In the genomic region with DNA sequence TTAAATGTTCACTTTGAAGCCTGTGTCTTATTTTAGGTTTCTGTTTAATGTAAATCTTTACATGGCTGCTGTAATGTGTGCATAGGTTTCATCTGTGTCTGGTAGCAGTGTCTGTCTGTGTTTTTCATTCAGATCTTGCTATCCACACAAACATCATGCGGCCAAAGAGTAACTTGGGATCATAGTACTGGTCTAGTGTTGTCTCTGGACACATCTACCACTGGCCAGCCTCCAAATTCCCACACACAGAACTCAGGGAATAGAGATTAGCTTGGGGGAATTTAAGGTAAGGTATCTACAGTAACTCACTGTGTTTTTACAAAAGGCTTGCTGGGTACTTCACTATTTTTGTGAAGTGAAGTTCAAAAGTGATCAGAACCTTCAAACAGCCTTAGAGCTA, we compare ENCODE assay signal across 18 cellular contexts. TPM values are rescaled to one million over a fixed set of nuclear protein-coding genes. Genes with fewer than 3 reads are reported as not detected.
DNase-seq lines count a peak whose midpoint lies in the region; ATAC-seq, FAIRE-seq and TF ChIP-seq lines count a peak whose summit lies in the region.
"Had no signal": no experiment of that assay in that cellular context is flagged by ENCODE, and none has a peak within 500 bp of the region (broad histone marks: within the 10 kb centered on the region; RNA-seq: fewer than 3 reads in every experiment).

No MANE protein-coding gene starts in this region.

- peaks cover 54% of the 10 kb centered on the region for H3K36me3 Mint-ChIP-seq in osteocyte (ENCODE audit: unreplicated experiment)

- no peaks in the 10 kb centered on the region for H3K4me1 ChIP-seq in Panc1 (ENCODE audit: control insufficient read depth, insufficient read depth, low read length)
- no peaks in the 10 kb centered on the region for H3K4me1 ChIP-seq in H1 (replicated peaks in 1 of 4; ENCODE audit: control insufficient read depth in 3 of 4, insufficient read depth in 4 of 4, low read length in 3 of 4)
- H3K4me1 ChIP-seq: SJSA1 had no signal

- peak; percentile 43 for FAIRE-seq in GM12891 (lab: Jason Lieb, UNC)
- FAIRE-seq in H1 (lab: Jason Lieb, UNC): peak; percentile 13

- no peak overlapping the region for H3K9ac ChIP-seq in H1 (replicated peaks in 1 of 4; ENCODE audit: extremely low read depth in 1 of 4, low read depth in 3 of 4, low read length in 3 of 4)

- no peak overlapping the region for H3K4me3 Mint-ChIP-seq in osteocyte (ENCODE audit: unreplicated experiment)
- H3K4me3 Mint-ChIP-seq: CD4-positive, CD25-positive, alpha-beta regulatory T cell had no signal

- no peaks in the 10 kb centered on the region for H3K9me3 ChIP-seq in Panc1 (ENCODE audit: control insufficient read depth, insufficient read depth, low read depth, low read length)
- no peaks in the 10 kb centered on the region for H3K9me3 ChIP-seq in H1 (ENCODE audit: insufficient read depth in 2 of 2, low read depth in 1 of 2, low read length in 1 of 2)
- H3K9me3 ChIP-seq: SJSA1 had no signal

- no peak for DNase-seq in GM12891 (ENCODE audit: insufficient read length, low spot score)
- no peak for DNase-seq in Panc1 (ENCODE audit: low read depth, low spot score)
- no peak for DNase-seq in H1 (ENCODE audit: low read depth in 1 of 2, low spot score in 2 of 2)
- no peak for DNase-seq in osteocyte (ENCODE audit: extremely low spot score, unreplicated experiment)
- DNase-seq in NCI-H345 treated with DMSO at 0.1 percent for 48 hours (lab: John Stamatoyannopoulos, UW; ENCODE audit: unreplicated experiment): no peak
- no peak for DNase-seq in MV-4-11 (lab: John Stamatoyannopoulos, UW)
- DNase-seq: CD4-positive, CD25-positive, alpha-beta regulatory T cell; DMS79; GOT3; NCI-H1105; NCI-H2029 treated with DMSO at 0.1 percent for 48 hours; NCI-H226; NCI-H524; NCI-H774; NK-92 treated with Interleukin-12 subunit alpha and Interleukin-12 subunit beta, amount 100 ng/mL, for 24 hours had no signal

- no peak overlapping the region for H3K56ac ChIP-seq in H1 (replicated peaks; ENCODE audit: insufficient read length, low read depth, low read length)

- POLR2A ChIA-PET in Panc1 (lab: Charles Lee): no interaction called here
- POLR2A ChIA-PET in H1 (lab: Charles Lee; ENCODE audit: partially characterized antibody): interaction anchor here (2.2 kb wide), 1 partner anchor 32 kb away, joined by 4 read pairs; the partner anchor contains the start of gene ZNF143

- H3K23me2 ChIP-seq in H1 (ENCODE audit: low read depth, low read length): no peaks in the 10 kb centered on the region; the same call in 1 of the 2 replicates

- BruUV-seq in Panc1 (replicated peaks; lab: Mats Ljungman, UMichigan): no TSS peak

- H3K27me3 ChIP-seq in Panc1 (ENCODE audit: control insufficient read depth, insufficient read depth, low read length) (no peaks in the 10 kb centered on the region), H1 (replicated peaks in 1 of 4; ENCODE audit: control insufficient read depth in 3 of 4, extremely low read depth in 1 of 4, insufficient read depth in 3 of 4, low read length in 3 of 4) (no peaks in the 10 kb centered on the region)
- H3K27me3 ChIP-seq: SJSA1 had no signal

- no peak overlapping the region for H4K5ac ChIP-seq in H1 (ENCODE audit: insufficient read length, low read depth, low read length)

- no peak overlapping the region for H3K4ac ChIP-seq in H1 (replicated peaks; ENCODE audit: insufficient read length, low read depth, low read length)

- H3K14ac ChIP-seq in H1 (ENCODE audit: insufficient read length): no peak overlapping the region

- CTCF ChIA-PET in Panc1 (lab: Charles Lee) (no interaction called here), H1 (lab: Charles Lee; ENCODE audit: partially characterized antibody) (interaction anchor here (1.6 kb wide), 1 partner anchor 78 kb away, joined by 4 read pairs; no protein-coding TSS in a partner anchor)

- no peaks in the 10 kb centered on the region for H3K4me1 Mint-ChIP-seq in osteocyte (ENCODE audit: unreplicated experiment)
- H3K4me1 Mint-ChIP-seq: CD4-positive, CD25-positive, alpha-beta regulatory T cell had no signal

- no peak overlapping the region for H4K8ac ChIP-seq in H1 (ENCODE audit: extremely low read depth, insufficient read depth, low read length)

- H3K9me3 Mint-ChIP-seq in osteocyte (ENCODE audit: unreplicated experiment): no peaks in the 10 kb centered on the region
- H3K9me3 Mint-ChIP-seq: CD4-positive, CD25-positive, alpha-beta regulatory T cell had no signal

- no peaks in the 10 kb centered on the region for H3K79me1 ChIP-seq in H1 (ENCODE audit: low read depth, low read length)

- H2AK5ac ChIP-seq in H1 (ENCODE audit: low read depth, low read length): no peak overlapping the region

- H2BK5ac ChIP-seq in H1 (ENCODE audit: low read depth, low read length): no peak overlapping the region

- intact Hi-C loops in Panc1 (cut with micrococcal nuclease; ENCODE audit: unreplicated experiment): no loop called here

- no peak overlapping the region for H2AFZ ChIP-seq in H1 (ENCODE audit: low read length)

- no peaks in the 10 kb centered on the region for H3K79me2 ChIP-seq in H1 (ENCODE audit: control insufficient read depth in 1 of 2, insufficient read depth in 2 of 2, low read length in 2 of 2)

- WGBS in H1 (ENCODE audit: extremely low coverage in 1 of 2, insufficient coverage in 1 of 2, insufficient read length in 1 of 2, insufficient replicate concordance in 2 of 2, low coverage in 1 of 2, low lambda C conversion rate in 2 of 2, missing lambda C conversion rate in 1 of 2), 2 experiments: 96% methylated on average over 1 of the region's 1 CpG; no CpG with 5 or more reads in 1 of the 2 experiments

- no peak overlapping the region for H3K18ac ChIP-seq in H1 (ENCODE audit: extremely low read depth, low read length)

- H3K23ac ChIP-seq in H1 (ENCODE audit: insufficient read length): no peak overlapping the region

- in situ Hi-C loops in Panc1 (cut with HindIII; ENCODE audit: low pct_unique_long_range_greater_than_20kb, low sequenced_read_pairs): no loop called here

- H2BK15ac ChIP-seq in H1 (ENCODE audit: low read length): no peak overlapping the region

- peaks cover 0 to 3% of the 10 kb centered on the region in 2 experiments for H4K20me1 ChIP-seq in H1 (replicated peaks in 1 of 2; ENCODE audit: control insufficient read depth in 1 of 2, insufficient read depth in 2 of 2, low read length in 2 of 2)

- H2BK12ac ChIP-seq in H1 (ENCODE audit: low read depth, low read length): no peak overlapping the region

- H3K4me3 ChIP-seq in Panc1 (ENCODE audit: low read depth in 2 of 2, low read length in 2 of 2): no peak overlapping the region
- H3K4me3 ChIP-seq in H1 (ENCODE audit: extremely low read depth in 1 of 4, insufficient read depth in 2 of 4, low read depth in 3 of 4, low read length in 4 of 4): no peak overlapping the region
- H3K4me3 ChIP-seq: SJSA1 had no signal

- peak; percentile 44; the same call in 1 of the 2 replicates for ATAC-seq in Panc1
- ATAC-seq in HG02610 (IDR thresholded peaks at IDR 0.05; ENCODE audit: unreplicated experiment): no peak
- ATAC-seq: Right ventricle myocardium inferior had no signal

- H3K27ac ChIP-seq in Panc1 (ENCODE audit: low read length) (no peak overlapping the region), H1 (ENCODE audit: low read depth, low read length) (no peak overlapping the region)
- H3K27ac ChIP-seq: SJSA1 had no signal

- H4K91ac ChIP-seq in H1 (replicated peaks; ENCODE audit: insufficient read length, low read length): no peak overlapping the region

- no peak overlapping the region for H2BK120ac ChIP-seq in H1 (replicated peaks; ENCODE audit: low read depth, low read length)

- H3K36me3 ChIP-seq in Panc1 (ENCODE audit: control insufficient read depth, insufficient read depth, low read length) (peaks cover 77% of the 10 kb centered on the region), H1 (ENCODE audit: control insufficient read depth in 2 of 4, insufficient read depth in 4 of 4, low read length in 3 of 4) (peaks cover 37 to 95% (median 75%) of the 10 kb centered on the region in 4 experiments)

- peak overlapping the region; percentile 16 for H3K27ac Mint-ChIP-seq in osteocyte (ENCODE audit: unreplicated experiment)

- H3K27me3 Mint-ChIP-seq in osteocyte (ENCODE audit: unreplicated experiment): no peaks in the 10 kb centered on the region
- H3K27me3 Mint-ChIP-seq: CD4-positive, CD25-positive, alpha-beta regulatory T cell had no signal

- no peak overlapping the region for H3K4me2 ChIP-seq in H1 (ENCODE audit: insufficient read depth in 1 of 2, low read depth in 2 of 2, low read length in 2 of 2)

- no peak for TF ChIP-seq RAD21 in H1 (IDR thresholded peaks at IDR 0.05 in 1 of 2, conservative IDR thresholded peaks at IDR 0.05 in 1 of 2; ENCODE audit: low read depth in 2 of 2, low read length in 2 of 2)

- TF ChIP-seq CTCF in Panc1 (IDR thresholded peaks at IDR 0.05) (no peak), H1 (IDR thresholded peaks at IDR 0.05; ENCODE audit: control extremely low read depth in 1 of 3, insufficient read depth in 1 of 3, low read depth in 1 of 3, low read length in 3 of 3) (no peak), osteocyte (IDR thresholded peaks at IDR 0.05) (no peak)

- no peak overlapping the region for H2BK20ac ChIP-seq in H1 (ENCODE audit: low read length)

- TF ChIP-seq POLR2A in GM12891 (IDR thresholded peaks at IDR 0.05; ENCODE audit: low read depth, low read length) (no peak), H1 (IDR thresholded peaks at IDR 0.05; ENCODE audit: control extremely low read depth in 1 of 2, low read depth in 2 of 2, low read length in 2 of 2) (no peak)

- no peak for TF ChIP-seq EP300 in H1 (IDR thresholded peaks at IDR 0.05; ENCODE audit: borderline replicate concordance in 1 of 2, low read depth in 2 of 2, low read length in 2 of 2)

RNA-seq across cellular contexts. Expression of gene ZNF143, which starts 32.1 kb away (rescaled TPM):
- polyA plus RNA-seq in GM12891 (2012; ENCODE audit: low read depth, missing spikeins): 12.3 TPM
- total RNA-seq in Panc1 (2021; ENCODE audit: unreplicated experiment): 30.2 TPM
- 14.9 TPM for polyA plus RNA-seq in Panc1 (2012; ENCODE audit: insufficient read length)
- 38.9 and 43.0 TPM in 2 replicates for total RNA-seq in H1 (2021; fragmentation: NEBNext Ultra II Directional; extraction: Animal tissue kit (Norgen Biotek cat#: 25700))
- 37.7 and 69.2 TPM in 2 replicates for polyA plus RNA-seq in H1 (2011; rRNA removed)
- 33.1 TPM for polyA plus RNA-seq in H1 (2011; cell fraction: cytosol; rRNA removed)
- 38.5 TPM for polyA plus RNA-seq in H1 (2011; cell fraction: nucleus; rRNA removed)
- 29.5 to 50.1 TPM (median 34.4 TPM) in 4 replicates for polyA plus RNA-seq in H1 (2012, experiment 1 of 2)
- 1.9 TPM for polyA plus RNA-seq in H1 (2012, experiment 2 of 2)
- 18.9 TPM for polyA plus RNA-seq in H1 (2013, experiment 1 of 2)
- 19.9 TPM for polyA plus RNA-seq in H1 (2013, experiment 2 of 2)
- 208 and 231 TPM in 2 replicates for polyA minus RNA-seq in H1 (2011; rRNA and poly(A)+ RNA removed)
- 41.2 TPM for polyA minus RNA-seq in H1 (2011; cell fraction: cytosol; rRNA and poly(A)+ RNA removed)
- 86.0 TPM for polyA minus RNA-seq in H1 (2011; cell fraction: nucleus; rRNA and poly(A)+ RNA removed)
- 22.1 and 26.8 TPM in 2 replicates for total RNA-seq in osteocyte

RNA-seq across cellular contexts. Expression of gene IPO7, which starts 44.3 kb away (rescaled TPM):
- polyA plus RNA-seq in GM12891 (2012; ENCODE audit: low read depth, missing spikeins): 13.6 TPM
- total RNA-seq in Panc1 (2021; ENCODE audit: unreplicated experiment) (273 TPM), osteocyte (104 and 114 TPM in 2 replicates)
- 123 TPM for polyA plus RNA-seq in Panc1 (2012; ENCODE audit: insufficient read length)
- 244 and 259 TPM in 2 replicates for total RNA-seq in H1 (2021; fragmentation: NEBNext Ultra II Directional; extraction: Animal tissue kit (Norgen Biotek cat#: 25700))
- polyA plus RNA-seq in H1 (2011; rRNA removed): 38.7 and 45.9 TPM in 2 replicates
- polyA plus RNA-seq in H1 (2011; cell fraction: cytosol; rRNA removed): 61.0 TPM
- polyA plus RNA-seq in H1 (2011; cell fraction: nucleus; rRNA removed): 90.5 TPM
- 60.6 to 116 TPM (median 80.2 TPM) in 4 replicates for polyA plus RNA-seq in H1 (2012, experiment 1 of 2)
- polyA plus RNA-seq in H1 (2012, experiment 2 of 2): 5.5 TPM
- polyA plus RNA-seq in H1 (2013, experiment 1 of 2): 119 TPM
- polyA plus RNA-seq in H1 (2013, experiment 2 of 2): 111 TPM
- 160 and 258 TPM in 2 replicates for polyA minus RNA-seq in H1 (2011; rRNA and poly(A)+ RNA removed)
- polyA minus RNA-seq in H1 (2011; cell fraction: cytosol; rRNA and poly(A)+ RNA removed): 368 TPM
- polyA minus RNA-seq in H1 (2011; cell fraction: nucleus; rRNA and poly(A)+ RNA removed): 292 TPM
